ENCODE assay signal across 14 cellular contexts in genomic region chr18:79933765-79934164, GRCh38. TPM values are rescaled to one million over a fixed set of nuclear protein-coding genes. Genes with fewer than 3 reads are reported as not detected.
DNase-seq lines count a peak whose midpoint lies in the region; ATAC-seq and TF ChIP-seq lines count a peak whose summit lies in the region.
"Had no signal": no experiment of that assay in that cellular context is flagged by ENCODE, and none has a peak within 500 bp of the region (broad histone marks: within the 10 kb centered on the region; RNA-seq: fewer than 3 reads in every experiment).

No MANE protein-coding gene starts in this region.

- H3K4me3 ChIP-seq in endodermal cell (ENCODE audit: low read length): peak overlapping the region; percentile 26
- H3K4me3 ChIP-seq in mucosa of rectum (ENCODE audit: low read length in 2 of 2): no peak overlapping the region
- H3K4me3 ChIP-seq: ascending aorta had no signal

- peak; percentile 20 for DNase-seq in CD1c-positive myeloid dendritic cell (ENCODE audit: extremely low spot score)
- peak; percentile 80 to 87 for DNase-seq in NCI-H526 (lab: John Stamatoyannopoulos, UW)
- peak; percentile 79 for DNase-seq in endodermal cell
- no peak for DNase-seq in AML-193 (lab: John Stamatoyannopoulos, UW)
- DNase-seq in stimulated activated naive CD8-positive, alpha-beta T cell treated with anti-CD3 and anti-CD28 coated beads, Interleukin-15, amount 100 ng/mL, for 72 hours: no peak
- DNase-seq: erythroblast, natural killer cell, NCI-H1092 had no signal

- H3K27me3 Mint-ChIP-seq in endodermal cell (ENCODE audit: insufficient read depth): peaks cover 2% of the 10 kb centered on the region
- no peaks in the 10 kb centered on the region for H3K27me3 Mint-ChIP-seq in stimulated activated naive CD8-positive, alpha-beta T cell treated with anti-CD3 and anti-CD28 coated beads, Interleukin-15, amount 100 ng/mL, for 72 hours

- ATAC-seq in stimulated activated naive CD8-positive, alpha-beta T cell treated with anti-CD3 and anti-CD28 coated beads, Interleukin-15, amount 100 ng/mL, for 72 hours: no peak
- no peak for ATAC-seq in GM21515 (IDR thresholded peaks at IDR 0.05; ENCODE audit: unreplicated experiment)
- ATAC-seq in HG03175 (IDR thresholded peaks at IDR 0.05; ENCODE audit: unreplicated experiment): no peak
- ATAC-seq: natural killer cell had no signal

- H3K36me3 Mint-ChIP-seq in endodermal cell (ENCODE audit: low read depth): peaks cover 75% of the 10 kb centered on the region

- peaks cover 46% of the 10 kb centered on the region for H3K9me3 Mint-ChIP-seq in endodermal cell
- peaks cover 35 to 59% of the 10 kb centered on the region in 2 donors for H3K9me3 Mint-ChIP-seq in stimulated activated naive CD8-positive, alpha-beta T cell treated with anti-CD3 and anti-CD28 coated beads, Interleukin-15, amount 100 ng/mL, for 72 hours

- H3K27me3 ChIP-seq in endodermal cell (ENCODE audit: control insufficient read depth, insufficient read depth, low read length, poor library complexity, severe bottlenecking) (no peaks in the 10 kb centered on the region), mucosa of rectum (ENCODE audit: control insufficient read depth in 2 of 2, insufficient read depth in 2 of 2, low read length in 2 of 2) (no peaks in the 10 kb centered on the region)
- H3K27me3 ChIP-seq: ascending aorta had no signal

- 74 to 80% methylated on average over 10 of the region's 10 CpGs for WGBS in endodermal cell (ENCODE audit: insufficient coverage in 1 of 2, insufficient read length in 1 of 2), 2 experiments

- H3K4me1 Mint-ChIP-seq in endodermal cell: peaks cover 16% of the 10 kb centered on the region
- H3K4me1 Mint-ChIP-seq in stimulated activated naive CD8-positive, alpha-beta T cell treated with anti-CD3 and anti-CD28 coated beads, Interleukin-15, amount 100 ng/mL, for 72 hours: peaks cover 14% of the 10 kb centered on the region

- peaks cover 47% of the 10 kb centered on the region for H3K36me3 ChIP-seq in endodermal cell (ENCODE audit: control insufficient read depth, insufficient read depth, low read length)
- H3K36me3 ChIP-seq in mucosa of rectum (ENCODE audit: control insufficient read depth in 2 of 2, insufficient read depth in 2 of 2, low read length in 2 of 2): peaks cover 19 to 38% of the 10 kb centered on the region in 2 donors

- H3K9ac ChIP-seq in endodermal cell (ENCODE audit: extremely low read depth, low read length, poor library complexity, severe bottlenecking) (no peak overlapping the region), mucosa of rectum (ENCODE audit: low read depth in 1 of 2, low read length in 2 of 2) (no peak overlapping the region)

- H3K27ac ChIP-seq in endodermal cell (ENCODE audit: low read depth, low read length) (no peak overlapping the region), mucosa of rectum (ENCODE audit: low read depth in 2 of 2, low read length in 2 of 2) (peak overlapping the region; percentile 59 to 72)
- H3K27ac ChIP-seq: ascending aorta, C4-2B had no signal

- TF ChIP-seq CTCF in endodermal cell (conservative IDR thresholded peaks at IDR 0.05): peak; percentile 78

- H3K4me1 ChIP-seq in endodermal cell (ENCODE audit: control insufficient read depth, insufficient read depth, low read length): no peaks in the 10 kb centered on the region
- peaks cover 18 to 37% of the 10 kb centered on the region in 2 donors for H3K4me1 ChIP-seq in mucosa of rectum (ENCODE audit: control insufficient read depth in 2 of 2, insufficient read depth in 2 of 2, low read length in 2 of 2)
- H3K4me1 ChIP-seq: ascending aorta had no signal

- no peak overlapping the region for H3K4me3 Mint-ChIP-seq in endodermal cell
- H3K4me3 Mint-ChIP-seq in stimulated activated naive CD8-positive, alpha-beta T cell treated with anti-CD3 and anti-CD28 coated beads, Interleukin-15, amount 100 ng/mL, for 72 hours: no peak overlapping the region
- H3K4me3 Mint-ChIP-seq: natural killer cell; T-helper 2 cell treated with Interferon-gamma antibody and Interleukin-4, amounts not matched to agents 5 μg/mL and 100 μg/mL, for 36 hours had no signal

- no peak overlapping the region for H3K27ac Mint-ChIP-seq in endodermal cell
- H3K27ac Mint-ChIP-seq in stimulated activated naive CD8-positive, alpha-beta T cell treated with anti-CD3 and anti-CD28 coated beads, Interleukin-15, amount 100 ng/mL, for 72 hours: no peak overlapping the region
- H3K27ac Mint-ChIP-seq: natural killer cell; T-helper 2 cell treated with Interferon-gamma antibody and Interleukin-4, amounts not matched to agents 5 μg/mL and 100 μg/mL, for 36 hours had no signal

- H3K9me3 ChIP-seq in endodermal cell (ENCODE audit: control insufficient read depth, low read length): peaks cover 61% of the 10 kb centered on the region
- H3K9me3 ChIP-seq in mucosa of rectum (ENCODE audit: control insufficient read depth in 2 of 2, low read length in 2 of 2): peaks cover 6% of the 10 kb centered on the region in 2 donors

RNA-seq across cellular contexts. Expression of gene SLC66A2, which starts 17.7 kb away (rescaled TPM):
- 10 to 100 TPM; 30.3 to 32.4 TPM for total RNA-seq in endodermal cell
- polyA plus RNA-seq in endodermal cell (2013, experiment 1 of 2): 16.2 TPM
- polyA plus RNA-seq in endodermal cell (2013, experiment 2 of 2): 16.9 TPM

RNA-seq across cellular contexts. Expression of gene HSBP1L1, which starts 30.7 kb away (rescaled TPM):
- total RNA-seq in endodermal cell: 1 to 10 TPM; 2.6 to 2.7 TPM
- 4.1 TPM for polyA plus RNA-seq in endodermal cell (2013, experiment 1 of 2)
- 2.8 TPM for polyA plus RNA-seq in endodermal cell (2013, experiment 2 of 2)

RNA-seq across cellular contexts. Expression of gene TXNL4A, which starts 54.6 kb away (rescaled TPM):
- total RNA-seq in endodermal cell: 100 to 1,000 TPM; 117 to 138 TPM
- polyA plus RNA-seq in endodermal cell (2013, experiment 1 of 2): 151 TPM
- 154 TPM for polyA plus RNA-seq in endodermal cell (2013, experiment 2 of 2)

Comparison
In these comparisons a context has a peak if more than half of its experiments do, and no peak if none do; other contexts are left out.
1. DNase-seq: peak in CD1c-positive myeloid dendritic cell (single experiment), NCI-H526 (2 of 2) and endodermal cell (single experiment); none in AML-193 (0 of 2) and stimulated activated naive CD8-positive, alpha-beta T cell treated with anti-CD3 and anti-CD28 coated beads, Interleukin-15, amount 100 ng/mL, for 72 hours (0 of 2).